Comparison of ENCODE assay signal across 1 cellular context in the genomic region with DNA sequence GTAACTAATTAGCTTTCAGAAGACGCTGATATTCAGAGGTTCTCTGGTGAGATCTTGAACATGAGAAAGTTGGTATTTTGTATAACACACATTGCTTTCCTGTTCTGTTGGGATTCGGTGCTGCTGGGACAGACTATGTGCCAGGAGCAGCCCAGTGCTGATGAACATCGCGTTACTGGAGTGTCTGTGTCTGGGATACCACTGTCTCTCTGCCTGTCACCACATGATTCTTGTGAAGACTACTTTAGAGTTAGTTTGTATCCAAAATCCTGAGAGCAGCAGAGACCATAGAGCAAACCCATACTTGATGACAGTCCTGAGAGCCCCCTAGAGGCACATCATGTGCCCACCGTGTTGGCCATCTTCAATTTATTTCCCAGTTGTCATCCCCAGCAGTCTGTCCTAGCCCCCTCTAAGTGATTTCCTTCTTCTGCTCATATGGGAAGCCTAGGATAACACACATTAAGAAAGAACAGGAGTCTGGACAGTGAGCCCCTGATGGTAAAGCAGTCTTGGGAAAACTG.
TF ChIP-seq lines count a peak whose summit lies in the region.

No MANE protein-coding gene starts in this region.

TF ChIP-seq in H1, 55 proteins besides CTCF, POLR2A, EP300 and RAD21:
- TF ChIP-seq KDM4A (IDR thresholded peaks at IDR 0.05; ENCODE audit: low read depth, low read length, severe bottlenecking) (no peak), SIX5 (IDR thresholded peaks at IDR 0.05; ENCODE audit: low read depth, low read length) (no peak), BACH1 (IDR thresholded peaks at IDR 0.05; ENCODE audit: low read length) (no peak), HDAC2 (IDR thresholded peaks at IDR 0.05; ENCODE audit: borderline replicate concordance in 1 of 2, low read depth in 2 of 2, low read length in 2 of 2) (no peak), MAFK (IDR thresholded peaks at IDR 0.05; ENCODE audit: low read depth, low read length) (no peak), SP1 (IDR thresholded peaks at IDR 0.05; ENCODE audit: low read depth, low read length) (no peak), CBX8 (IDR thresholded peaks at IDR 0.05; ENCODE audit: borderline replicate concordance, low read depth, low read length) (no peak), SP2 (IDR thresholded peaks at IDR 0.05; ENCODE audit: low read length) (no peak), TAF7 (optimal IDR thresholded peaks at IDR 0.05; ENCODE audit: borderline replicate concordance, low read depth, low read length) (no peak), TBP (IDR thresholded peaks at IDR 0.05; ENCODE audit: low read depth, low read length) (no peak)
